In genomic region chr7:67900456-67900855, GRCh38 we compare ENCODE assay signal across 26 cellular contexts.
A peak's percentile ranks its signal among the peaks of the same experiment; 100 is the strongest.
DNase-seq lines count a peak whose midpoint lies in the region; ATAC-seq, FAIRE-seq and TF ChIP-seq lines count a peak whose summit lies in the region.
"Had no signal": no experiment of that assay in that cellular context is flagged by ENCODE, and none has a peak within 500 bp of the region (broad histone marks: within the 10 kb centered on the region; RNA-seq: fewer than 3 reads in every experiment).

No MANE protein-coding gene starts in this region.

- H3K4me1 ChIP-seq in HepG2 (ENCODE audit: insufficient read depth, low read length) (no peaks in the 10 kb centered on the region), right lobe of liver (no peaks in the 10 kb centered on the region), H1 (replicated peaks in 1 of 4; ENCODE audit: control insufficient read depth in 3 of 4, insufficient read depth in 4 of 4, low read length in 3 of 4) (no peaks in the 10 kb centered on the region), lung (ENCODE audit: control insufficient read depth in 2 of 2, insufficient read depth in 2 of 2, low read length in 2 of 2) (no peaks in the 10 kb centered on the region)
- H3K4me1 ChIP-seq: BE2C, BLaER1 had no signal

- no peaks in the 10 kb centered on the region for H4K20me1 ChIP-seq in HepG2 (ENCODE audit: insufficient read depth, low read length)
- no peaks in the 10 kb centered on the region for H4K20me1 ChIP-seq in H1 (replicated peaks in 1 of 2; ENCODE audit: control insufficient read depth in 1 of 2, insufficient read depth in 2 of 2, low read length in 2 of 2)
- H4K20me1 ChIP-seq: BLaER1 had no signal

- no peak overlapping the region for H2BK12ac ChIP-seq in H1 (ENCODE audit: low read depth, low read length)

- in situ Hi-C loops in HepG2 (cut with HindIII; ENCODE audit: extremely low pct_ligation_motif_present, low pct_unique_long_range_greater_than_20kb) = no loop called here

- no peak for TF ChIP-seq RAD21 in HepG2 (CRISPR knock-in tag; IDR thresholded peaks at IDR 0.05)
- TF ChIP-seq RAD21 in H1 (IDR thresholded peaks at IDR 0.05 in 1 of 2, conservative IDR thresholded peaks at IDR 0.05 in 1 of 2; ENCODE audit: low read depth in 2 of 2, low read length in 2 of 2) = no peak

- FAIRE-seq in HepG2 (lab: Jason Lieb, UNC) (no peak), H1 (lab: Jason Lieb, UNC) (no peak)
- FAIRE-seq: GM12878, GM12892 had no signal

- no peak overlapping the region for H2AK5ac ChIP-seq in H1 (ENCODE audit: low read depth, low read length)

- no peak overlapping the region for H2BK120ac ChIP-seq in H1 (replicated peaks; ENCODE audit: low read depth, low read length)

- no peak overlapping the region for H2BK15ac ChIP-seq in H1 (ENCODE audit: low read length)

- no peaks in the 10 kb centered on the region for H3K27me3 ChIP-seq in HepG2 (ENCODE audit: control insufficient read depth in 1 of 2, insufficient read depth in 2 of 2, low read length in 2 of 2)
- H3K27me3 ChIP-seq in right lobe of liver = no peaks in the 10 kb centered on the region
- H3K27me3 ChIP-seq in H1 (replicated peaks in 1 of 4; ENCODE audit: control insufficient read depth in 3 of 4, extremely low read depth in 1 of 4, insufficient read depth in 3 of 4, low read length in 3 of 4) = no peaks in the 10 kb centered on the region
- no peaks in the 10 kb centered on the region for H3K27me3 ChIP-seq in lung (ENCODE audit: control insufficient read depth, insufficient read depth)
- H3K27me3 ChIP-seq: BE2C, BLaER1 had no signal

- DNase-seq in HepG2 (ENCODE audit: low spot score) (no peak), right lobe of liver (no peak), RPMI8226 (peak; percentile 52), H1 (ENCODE audit: low read depth in 1 of 2, low spot score in 2 of 2) (no peak), lung (ENCODE audit: low spot score) (no peak)
- DNase-seq in activated CD4-positive, alpha-beta T cell treated with anti-CD3 and anti-CD28 coated beads for 48 hours = no peak
- DNase-seq: ACHN; BE2C; C1 segment of cervical spinal cord; CD4-positive, alpha-beta memory T cell; CD4-positive, CD25-positive, alpha-beta regulatory T cell; CD8-positive, alpha-beta memory T cell; COR-L47; DMS 273 treated with DMSO at 0.1 percent for 48 hours; DMS153; DMS53; DMS79; DND-41; EL; GDM1 had no signal

- H3K4me3 ChIP-seq in HepG2 (replicated peaks in 1 of 3; ENCODE audit: insufficient read depth in 1 of 3, low read depth in 2 of 3, low read length in 3 of 3) (no peak overlapping the region), right lobe of liver (no peak overlapping the region), H1 (ENCODE audit: extremely low read depth in 1 of 4, insufficient read depth in 2 of 4, low read depth in 3 of 4, low read length in 4 of 4) (no peak overlapping the region), lung (no peak overlapping the region)
- H3K4me3 ChIP-seq: BLaER1, GM12878 had no signal

- CTCF ChIA-PET in HepG2 (lab: Yijun Ruan, JAX; ENCODE audit: low intra/inter-chr PET ratio, low total read pairs) (no interaction called here), H1 (lab: Charles Lee; ENCODE audit: partially characterized antibody) (no interaction called here)

- no peak overlapping the region for H3K56ac ChIP-seq in H1 (replicated peaks; ENCODE audit: insufficient read length, low read depth, low read length)

- H3K23ac ChIP-seq in H1 (ENCODE audit: insufficient read length) = no peak overlapping the region

- no peak overlapping the region for H2BK20ac ChIP-seq in H1 (ENCODE audit: low read length)

- POLR2A ChIA-PET in HepG2 (lab: Yijun Ruan, JAX) (no interaction called here), H1 (lab: Charles Lee; ENCODE audit: partially characterized antibody) (no interaction called here)

- no peak overlapping the region for H3K18ac ChIP-seq in H1 (ENCODE audit: extremely low read depth, low read length)

- TF ChIP-seq CTCF in HepG2 (CRISPR knock-in tag; IDR thresholded peaks at IDR 0.05) = no peak
- TF ChIP-seq CTCF in right lobe of liver (IDR thresholded peaks at IDR 0.05) = no peak
- TF ChIP-seq CTCF in H1 (IDR thresholded peaks at IDR 0.05; ENCODE audit: control extremely low read depth in 1 of 3, insufficient read depth in 1 of 3, low read depth in 1 of 3, low read length in 3 of 3) = no peak
- TF ChIP-seq CTCF in lung (IDR thresholded peaks at IDR 0.05; ENCODE audit: control extremely low read depth, extremely low read depth) = no peak

- H3K9me3 ChIP-seq in HepG2 (ENCODE audit: low read length) (no peaks in the 10 kb centered on the region), right lobe of liver (no peaks in the 10 kb centered on the region), H1 (ENCODE audit: insufficient read depth in 2 of 2, low read depth in 1 of 2, low read length in 1 of 2) (no peaks in the 10 kb centered on the region), lung (ENCODE audit: control insufficient read depth in 2 of 2, insufficient read depth in 1 of 2, low read length in 1 of 2) (peaks cover 0 to 3% of the 10 kb centered on the region in 2 donors)
- H3K9me3 ChIP-seq: BE2C had no signal

- H2AFZ ChIP-seq in HepG2 (ENCODE audit: low read length) (no peak overlapping the region), H1 (ENCODE audit: low read length) (peak overlapping the region; percentile 53; the same call in 1 of the 2 replicates)

- no peak overlapping the region for H3K4me2 ChIP-seq in HepG2 (ENCODE audit: low read depth, low read length)
- H3K4me2 ChIP-seq in H1 (ENCODE audit: insufficient read depth in 1 of 2, low read depth in 2 of 2, low read length in 2 of 2) = no peak overlapping the region
- H3K4me2 ChIP-seq: BLaER1 had no signal

- ATAC-seq in HepG2 (no peak), right lobe of liver (no peak), lung (ENCODE audit: insufficient read depth, low FRiP score) (peak; percentile 9), HG03139 (IDR thresholded peaks at IDR 0.05; ENCODE audit: unreplicated experiment) (no peak), HG03095 (IDR thresholded peaks at IDR 0.05; ENCODE audit: unreplicated experiment) (no peak)
- ATAC-seq: GM12878 had no signal

- no peaks in the 10 kb centered on the region for H3K23me2 ChIP-seq in H1 (ENCODE audit: low read depth, low read length)

- no peak overlapping the region for H3K9ac ChIP-seq in HepG2 (ENCODE audit: insufficient read depth, low read depth, low read length)
- no peak overlapping the region for H3K9ac ChIP-seq in H1 (replicated peaks in 1 of 4; ENCODE audit: extremely low read depth in 1 of 4, low read depth in 3 of 4, low read length in 3 of 4)
- H3K9ac ChIP-seq: BLaER1 had no signal

- intact Hi-C loops in HepG2 (cut with micrococcal nuclease; ENCODE audit: unreplicated experiment) = no loop called here
- intact Hi-C loops in right lobe of liver (cut with DNase I) = no loop called here

- H3K79me2 ChIP-seq in HepG2 (ENCODE audit: insufficient read depth, low read length) (no peaks in the 10 kb centered on the region), H1 (ENCODE audit: control insufficient read depth in 1 of 2, insufficient read depth in 2 of 2, low read length in 2 of 2) (no peaks in the 10 kb centered on the region)

- no peak overlapping the region for H4K91ac ChIP-seq in H1 (replicated peaks; ENCODE audit: insufficient read length, low read length)

- no peak overlapping the region for H3K4ac ChIP-seq in H1 (replicated peaks; ENCODE audit: insufficient read length, low read depth, low read length)

- H3K79me1 ChIP-seq in H1 (ENCODE audit: low read depth, low read length) = no peaks in the 10 kb centered on the region

- H2BK5ac ChIP-seq in H1 (ENCODE audit: low read depth, low read length) = no peak overlapping the region

- WGBS in HepG2 (ENCODE audit: low lambda C conversion rate) = 54% methylated on average over 2 of the region's 2 CpGs
- 67% methylated on average over 2 of the region's 2 CpGs for WGBS in right lobe of liver (ENCODE audit: insufficient coverage, low coverage, low lambda C conversion rate, missing lambda C conversion rate)
- WGBS in H1 (ENCODE audit: extremely low coverage in 1 of 2, insufficient coverage in 1 of 2, insufficient read length in 1 of 2, insufficient replicate concordance in 2 of 2, low coverage in 1 of 2, low lambda C conversion rate in 2 of 2, missing lambda C conversion rate in 1 of 2), 2 experiments = 81% methylated on average over 2 of the region's 2 CpGs; no CpG with 5 or more reads in 1 of the 2 experiments
- 74 to 93% methylated on average over 2 of the region's 2 CpGs for WGBS in lung, 2 donors

- BruUV-seq in HepG2 (replicated peaks; lab: Mats Ljungman, UMichigan) = no TSS peak

- H3K36me3 ChIP-seq in HepG2 (replicated peaks in 1 of 2; ENCODE audit: control insufficient read depth in 1 of 2, insufficient read depth in 2 of 2, low read length in 2 of 2) = no peaks in the 10 kb centered on the region
- no peaks in the 10 kb centered on the region for H3K36me3 ChIP-seq in right lobe of liver
- no peaks in the 10 kb centered on the region for H3K36me3 ChIP-seq in H1 (ENCODE audit: control insufficient read depth in 2 of 4, insufficient read depth in 4 of 4, low read length in 3 of 4)
- H3K36me3 ChIP-seq in lung (ENCODE audit: control insufficient read depth in 2 of 2, insufficient read depth in 2 of 2, low read length in 2 of 2) = no peaks in the 10 kb centered on the region
- H3K36me3 ChIP-seq: BE2C, BLaER1 had no signal

- TF ChIP-seq EP300 in HepG2 (IDR thresholded peaks at IDR 0.05; ENCODE audit: low read depth in 2 of 2, low read length in 2 of 2) = no peak
- TF ChIP-seq EP300 in HepG2 (CRISPR knock-in tag; IDR thresholded peaks at IDR 0.05; ENCODE audit: borderline replicate concordance) = no peak
- no peak for TF ChIP-seq EP300 in H1 (IDR thresholded peaks at IDR 0.05; ENCODE audit: borderline replicate concordance in 1 of 2, low read depth in 2 of 2, low read length in 2 of 2)

- no peak overlapping the region for H3K14ac ChIP-seq in H1 (ENCODE audit: insufficient read length)

- H3K27ac ChIP-seq in HepG2 (ENCODE audit: extremely low read length, insufficient read depth, low read length) (no peak overlapping the region), right lobe of liver (no peak overlapping the region), H1 (ENCODE audit: low read depth, low read length) (no peak overlapping the region), lung (ENCODE audit: low read depth in 1 of 2, low read length in 1 of 2) (no peak overlapping the region)
- H3K27ac ChIP-seq: 22Rv1, BLaER1 had no signal

- H4K5ac ChIP-seq in H1 (ENCODE audit: insufficient read length, low read depth, low read length) = no peak overlapping the region

- TF ChIP-seq POLR2A in HepG2 (IDR thresholded peaks at IDR 0.05; ENCODE audit: insufficient read depth in 1 of 2, low read depth in 2 of 2, low read length in 2 of 2) (no peak), right lobe of liver (IDR thresholded peaks at IDR 0.05) (no peak), H1 (IDR thresholded peaks at IDR 0.05; ENCODE audit: control extremely low read depth in 1 of 2, low read depth in 2 of 2, low read length in 2 of 2) (no peak)

- no peak overlapping the region for H4K8ac ChIP-seq in H1 (ENCODE audit: extremely low read depth, insufficient read depth, low read length)

TF ChIP-seq in HepG2, 621 proteins besides CTCF, POLR2A, EP300 and RAD21 (continues in another document):
- no peak for TF ChIP-seq ZNF124 (CRISPR knock-in tag; IDR thresholded peaks at IDR 0.05)
- TF ChIP-seq MAFG (CRISPR knock-in tag; IDR thresholded peaks at IDR 0.05) = 0 out of 2 replicates have a peak, but pooled peaks have one; percentile 43

TF ChIP-seq in H1, 55 proteins besides CTCF, POLR2A, EP300 and RAD21:
- TF ChIP-seq BRCA1 (IDR thresholded peaks at IDR 0.05; ENCODE audit: low read depth, low read length) (no peak), MAFK (IDR thresholded peaks at IDR 0.05; ENCODE audit: low read depth, low read length) (peak; percentile 83)

Comparison
In these comparisons a context has a peak if more than half of its experiments do, and no peak if none do; other contexts are left out.
1. Of the 41 proteins assayed by ChIP-seq in both HepG2 and H1: peak only in HepG2: none; only in H1: none; in both: MAFK; in neither: 40.